ENCODE assay signal across 8 cellular contexts in the genomic region with DNA sequence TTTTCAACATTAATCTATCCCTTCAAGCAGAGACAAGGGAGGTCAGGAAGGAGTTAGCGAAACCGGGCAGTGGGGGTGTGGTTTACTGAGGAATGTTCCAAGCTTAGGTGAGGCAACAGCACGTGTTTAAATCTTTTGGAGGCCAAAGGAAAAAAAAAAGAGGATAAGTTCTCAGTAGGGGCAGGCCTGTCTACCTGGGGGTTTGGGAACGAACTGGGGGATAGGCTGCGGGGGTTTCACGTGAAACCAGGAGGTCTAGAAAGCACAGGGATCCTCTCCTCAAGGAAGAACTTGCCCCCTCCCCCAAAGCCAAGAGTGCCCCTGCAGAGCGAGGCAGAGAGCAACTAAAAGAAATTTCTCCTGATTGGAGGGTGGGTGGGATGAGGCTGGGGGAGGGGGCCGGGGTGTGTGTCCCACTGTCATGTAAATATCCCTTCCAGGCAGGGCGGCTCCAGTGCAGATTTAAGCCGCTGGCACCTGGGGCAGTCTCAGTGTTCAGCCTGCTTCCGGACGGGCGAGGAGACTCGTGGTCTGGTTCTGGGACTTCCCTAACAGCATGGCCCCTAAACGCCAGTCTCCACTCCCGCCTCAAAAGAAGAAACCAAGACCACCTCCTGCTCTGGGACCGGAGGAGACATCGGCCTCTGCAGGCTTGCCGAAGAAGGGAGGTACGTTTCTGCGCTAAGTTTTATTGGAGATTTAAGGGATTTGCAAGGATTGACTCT. TPM values are rescaled to one million over a fixed set of nuclear protein-coding genes. Genes with fewer than 3 reads are reported as not detected.
A peak's percentile ranks its signal among the peaks of the same experiment; 100 is the strongest.
DNase-seq lines count a peak whose midpoint lies in the region; ATAC-seq and TF ChIP-seq lines count a peak whose summit lies in the region.

No MANE protein-coding gene starts in this region.

- ATAC-seq in HG03025 (IDR thresholded peaks at IDR 0.05; ENCODE audit: low FRiP score, unreplicated experiment): no peak

- H3K36me3 Mint-ChIP-seq in activated CD4-positive, alpha-beta memory T cell treated with anti-CD3 and anti-CD28 coated beads for 36 hours: peaks cover 6% of the 10 kb centered on the region

- DNase-seq in NCI-H2081 (lab: John Stamatoyannopoulos, UW) (peak; percentile 36 to 52), NCI-H2081 treated with DMSO at 0.1 percent for 48 hours (lab: John Stamatoyannopoulos, UW) (no peak), HuH-7.5 (ENCODE audit: low spot score) (peak; percentile 55), fibroblast of the aortic adventitia (ENCODE audit: low read depth) (peak; percentile 56), cerebellum (ENCODE audit: low spot score) (no peak)
- peak; percentile 58 for DNase-seq in activated CD4-positive, alpha-beta memory T cell treated with anti-CD3 and anti-CD28 coated beads for 36 hours

- H3K4me3 Mint-ChIP-seq in activated CD4-positive, alpha-beta memory T cell treated with anti-CD3 and anti-CD28 coated beads for 36 hours: peak overlapping the region; percentile 99

- H3K27me3 Mint-ChIP-seq in activated CD4-positive, alpha-beta memory T cell treated with anti-CD3 and anti-CD28 coated beads for 36 hours: no peaks in the 10 kb centered on the region

- peaks cover 44% of the 10 kb centered on the region for H3K4me1 Mint-ChIP-seq in activated CD4-positive, alpha-beta memory T cell treated with anti-CD3 and anti-CD28 coated beads for 36 hours (ENCODE audit: low read depth)

- CTCF ChIA-PET in activated CD4-positive, alpha-beta memory T cell treated with anti-CD3 and anti-CD28 coated beads for 36 hours (lab: Charles Lee): interaction anchor here (1.4 to 1.6 kb wide), 3 partner anchors 18 to 35 kb away, joined by 3 to 9 read pairs (median 5); partner anchors contain the start of gene PKN3

- no peak for TF ChIP-seq CTCF in fibroblast of the aortic adventitia (IDR thresholded peaks at IDR 0.05; ENCODE audit: insufficient read depth, low read length)

- peak overlapping the region; percentile 73 for H2AFZ ChIP-seq in neuron (ENCODE audit: low read depth, low read length)

- H3K9me3 Mint-ChIP-seq in activated CD4-positive, alpha-beta memory T cell treated with anti-CD3 and anti-CD28 coated beads for 36 hours: no peaks in the 10 kb centered on the region

- intact Hi-C loops in activated CD4-positive, alpha-beta memory T cell treated with anti-CD3 and anti-CD28 coated beads for 36 hours (cut with micrococcal nuclease): loop anchor here (1.0 to 2.0 kb wide), 3 partner anchors 19 to 313 kb away; partner anchors contain the start of genes DYNC2I2, PKN3 and URM1

- H3K36me3 ChIP-seq in neuron (ENCODE audit: insufficient read depth, low read length): no peaks in the 10 kb centered on the region

- H3K4me1 ChIP-seq in neuron (ENCODE audit: insufficient read depth, low read length): peaks cover 29% of the 10 kb centered on the region

- POLR2A ChIA-PET in activated CD4-positive, alpha-beta memory T cell treated with anti-CD3 and anti-CD28 coated beads for 36 hours (lab: Charles Lee): interaction anchor here (0.6 to 1.5 kb wide), 9 partner anchors 8 to 132 kb away, joined by 3 to 6 read pairs (median 3); partner anchors contain the start of genes PKN3 and ZDHHC12

- H3K27me3 ChIP-seq in neuron (ENCODE audit: insufficient read depth, low read length): no peaks in the 10 kb centered on the region

- H3K9me3 ChIP-seq in neuron (ENCODE audit: low read length): no peaks in the 10 kb centered on the region

- H3K4me3 ChIP-seq in fibroblast of the aortic adventitia (ENCODE audit: low read depth, low read length): peak overlapping the region; percentile 86
- peak overlapping the region; percentile 60 for H3K4me3 ChIP-seq in neuron (ENCODE audit: low read length)

- H3K27ac Mint-ChIP-seq in activated CD4-positive, alpha-beta memory T cell treated with anti-CD3 and anti-CD28 coated beads for 36 hours: peak overlapping the region; percentile 95

RNA-seq across cellular contexts. Expression of gene SET, which starts 5.5 kb away (rescaled TPM):
- total RNA-seq in activated CD4-positive, alpha-beta memory T cell treated with anti-CD3 and anti-CD28 coated beads for 36 hours: 100 to 1,000 TPM; 578 to 592 TPM
- total RNA-seq in fibroblast of the aortic adventitia (ENCODE audit: low replicate concordance) (313 and 1,883 TPM in 2 replicates), cerebellum (254 TPM)

RNA-seq across cellular contexts. Expression of gene PKN3, which starts 18.8 kb away (rescaled TPM):
- 10 to 100 TPM; 10.4 to 11.4 TPM for total RNA-seq in activated CD4-positive, alpha-beta memory T cell treated with anti-CD3 and anti-CD28 coated beads for 36 hours
- 1.2 and 3.6 TPM in 2 replicates for total RNA-seq in fibroblast of the aortic adventitia (ENCODE audit: low replicate concordance)
- 4.2 TPM for total RNA-seq in cerebellum

RNA-seq across cellular contexts. Expression of gene DYNC2I2, which starts 26.9 kb away (rescaled TPM):
- total RNA-seq in activated CD4-positive, alpha-beta memory T cell treated with anti-CD3 and anti-CD28 coated beads for 36 hours: 10 to 100 TPM; 44.9 to 45.2 TPM
- 42.8 and 65.7 TPM in 2 replicates for total RNA-seq in fibroblast of the aortic adventitia (ENCODE audit: low replicate concordance)
- total RNA-seq in cerebellum: 33.4 TPM

RNA-seq across cellular contexts. Expression of gene ZDHHC12, which starts 40.4 kb away (rescaled TPM):
- total RNA-seq in activated CD4-positive, alpha-beta memory T cell treated with anti-CD3 and anti-CD28 coated beads for 36 hours: 10 to 100 TPM; 65.8 to 68.7 TPM
- 18.9 and 31.2 TPM in 2 replicates for total RNA-seq in fibroblast of the aortic adventitia (ENCODE audit: low replicate concordance)
- total RNA-seq in cerebellum: 1.7 TPM

Comparison
In these comparisons a context has a peak if more than half of its experiments do, and no peak if none do; other contexts are left out.
1. DNase-seq: peak in NCI-H2081 (2 of 2), HuH-7.5 (single experiment), activated CD4-positive, alpha-beta memory T cell treated with anti-CD3 and anti-CD28 coated beads for 36 hours (single experiment) and fibroblast of the aortic adventitia (single experiment); none in NCI-H2081 treated with DMSO at 0.1 percent for 48 hours (single experiment) and cerebellum (single experiment).